In the genomic region with DNA sequence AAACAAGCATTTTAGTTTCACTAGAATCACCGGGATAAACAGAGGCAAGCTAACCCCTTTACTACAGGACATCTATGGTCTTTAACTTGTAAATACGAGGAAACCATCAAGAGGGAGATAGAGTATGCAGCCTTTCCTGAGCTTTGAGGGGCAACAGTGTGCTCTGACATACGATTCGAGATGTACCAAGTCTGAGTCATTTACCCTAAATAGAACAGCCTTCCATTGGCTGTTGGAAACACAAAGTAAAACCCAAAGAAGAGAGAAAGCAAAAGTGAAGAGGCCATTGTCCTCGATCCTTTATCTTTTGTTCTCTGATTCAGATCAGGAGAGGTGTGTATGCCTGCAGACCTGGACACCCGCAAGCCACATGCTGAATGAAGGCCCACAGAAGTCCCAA, we compare ENCODE assay signal across 30 cellular contexts.
A peak's percentile ranks its signal among the peaks of the same experiment; 100 is the strongest.
DNase-seq lines count a peak whose midpoint lies in the region; ATAC-seq and TF ChIP-seq lines count a peak whose summit lies in the region.
"Had no signal": no experiment of that assay in that cellular context is flagged by ENCODE, and none has a peak within 500 bp of the region (broad histone marks: within the 10 kb centered on the region; RNA-seq: fewer than 3 reads in every experiment).

No MANE protein-coding gene starts in this region.

- no peak overlapping the region for H3K27ac Mint-ChIP-seq in activated T-cell treated with anti-CD3 and anti-CD28 coated beads, Interleukin-2, amount 50 U/mL, for 24 hours
- H3K27ac Mint-ChIP-seq: activated CD4-positive, alpha-beta memory T cell treated with anti-CD3 and anti-CD28 coated beads for 36 hours; activated T-helper 1 cell treated with anti-CD3 and anti-CD28 coated beads, Interleukin-12 subunit alpha, Interleukin-12 subunit beta, Interleukin-2, Interleukin-4 antibody, amounts not matched to agents 30 ng/mL and 10 ng/mL and 1 ng/mL, durations not matched to agents 14 hours and 24 hours and 36 hours; CD4-positive, CD25-positive, alpha-beta regulatory T cell had no signal

- TF ChIP-seq CTCF in fibroblast of the aortic adventitia (IDR thresholded peaks at IDR 0.05; ENCODE audit: insufficient read depth, low read length), result no peak

- H3K4me3 Mint-ChIP-seq in activated T-cell treated with anti-CD3 and anti-CD28 coated beads, Interleukin-2, amount 50 U/mL, for 24 hours, result no peak overlapping the region
- H3K4me3 Mint-ChIP-seq: activated CD4-positive, alpha-beta memory T cell treated with anti-CD3 and anti-CD28 coated beads for 36 hours; activated T-helper 1 cell treated with anti-CD3 and anti-CD28 coated beads, Interleukin-12 subunit alpha, Interleukin-12 subunit beta, Interleukin-2, Interleukin-4 antibody, amounts not matched to agents 30 ng/mL and 10 ng/mL and 1 ng/mL, durations not matched to agents 14 hours and 24 hours and 36 hours; brain; CD4-positive, CD25-positive, alpha-beta regulatory T cell; neural crest cell had no signal

- no peak overlapping the region for H3K4me3 ChIP-seq in fibroblast of the aortic adventitia (ENCODE audit: low read depth, low read length)
- H3K4me3 ChIP-seq: left lung, pancreas, testis, uterus had no signal

- peaks cover 4% of the 10 kb centered on the region for H3K4me1 Mint-ChIP-seq in activated T-cell treated with anti-CD3 and anti-CD28 coated beads, Interleukin-2, amount 50 U/mL, for 24 hours (ENCODE audit: low read depth)
- H3K4me1 Mint-ChIP-seq: CD4-positive, CD25-positive, alpha-beta regulatory T cell; neural crest cell had no signal

- peak; percentile 38 for DNase-seq in A172 (ENCODE audit: low spot score)
- peak; percentile 62 for DNase-seq in HT1080 (ENCODE audit: low read depth)
- DNase-seq in amniotic epithelial cell (ENCODE audit: low read depth), result peak; percentile 19
- peak; percentile 17 for DNase-seq in fibroblast of the aortic adventitia (ENCODE audit: low read depth)
- DNase-seq in SW 1271 (lab: John Stamatoyannopoulos, UW), result no peak
- no peak for DNase-seq in OCI-M1 (lab: John Stamatoyannopoulos, UW)
- DNase-seq in activated T-cell treated with anti-CD3 and anti-CD28 coated beads, Interleukin-2, amount 50 U/mL, for 24 hours, result no peak
- DNase-seq: activated CD4-positive, alpha-beta memory T cell treated with anti-CD3 and anti-CD28 coated beads for 36 hours; activated CD4-positive, alpha-beta T cell treated with anti-CD3 and anti-CD28 coated beads for 1 hour; activated CD8-positive, alpha-beta memory T cell treated with anti-CD3 and anti-CD28 coated beads, Interleukin-2, amount 50 U/mL, for 4 hours; activated naive CD4-positive, alpha-beta T cell treated with Interleukin-2 at 50 U/mL for 16 hours; AML-193; CD4-positive, CD25-positive, alpha-beta regulatory T cell; cerebellar nuclear complex; Karpas-422; left lung; NCI-H1048; NCI-H1694 treated with DMSO at 0.1 percent for 48 hours; NCI-H510A treated with DMSO at 0.1 percent for 48 hours; pancreas; stimulated activated CD4-positive, alpha-beta T cell treated with anti-CD3 and anti-CD28 coated beads, Interleukin-1b, Interleukin-23, amount 100 ng/mL, for 48 hours; stimulated activated naive CD8-positive, alpha-beta T cell treated with anti-CD3 and anti-CD28 coated beads, Interleukin-15, Interleukin-2, amounts not matched to agents 100 U/mL and 50 U/mL, for 24 hours; testis; uterus had no signal

- H3K27me3 Mint-ChIP-seq in activated T-cell treated with anti-CD3 and anti-CD28 coated beads, Interleukin-2, amount 50 U/mL, for 24 hours, result peaks cover 9% of the 10 kb centered on the region
- H3K27me3 Mint-ChIP-seq: activated CD4-positive, alpha-beta memory T cell treated with anti-CD3 and anti-CD28 coated beads for 36 hours; brain; CD4-positive, CD25-positive, alpha-beta regulatory T cell had no signal

- H3K36me3 Mint-ChIP-seq in activated T-cell treated with anti-CD3 and anti-CD28 coated beads, Interleukin-2, amount 50 U/mL, for 24 hours (ENCODE audit: low read depth), result no peaks in the 10 kb centered on the region
- H3K36me3 Mint-ChIP-seq: activated CD4-positive, alpha-beta memory T cell treated with anti-CD3 and anti-CD28 coated beads for 36 hours; brain; CD4-positive, CD25-positive, alpha-beta regulatory T cell had no signal

- ATAC-seq in HG03565 (IDR thresholded peaks at IDR 0.05; ENCODE audit: unreplicated experiment), result no peak
- ATAC-seq: HepG2; left lung; pancreas; Right ventricle myocardium inferior; stimulated activated naive CD8-positive, alpha-beta T cell treated with anti-CD3 and anti-CD28 coated beads, Interleukin-15, Interleukin-2, amounts not matched to agents 100 U/mL and 50 U/mL, for 24 hours had no signal

- H3K9me3 Mint-ChIP-seq in activated T-cell treated with anti-CD3 and anti-CD28 coated beads, Interleukin-2, amount 50 U/mL, for 24 hours, result no peaks in the 10 kb centered on the region
- H3K9me3 Mint-ChIP-seq: activated CD4-positive, alpha-beta memory T cell treated with anti-CD3 and anti-CD28 coated beads for 36 hours; activated T-helper 1 cell treated with anti-CD3 and anti-CD28 coated beads, Interleukin-12 subunit alpha, Interleukin-12 subunit beta, Interleukin-2, Interleukin-4 antibody, amounts not matched to agents 30 ng/mL and 10 ng/mL and 1 ng/mL, durations not matched to agents 14 hours and 24 hours and 36 hours; neural crest cell had no signal

Comparison
In these comparisons a context has a peak if more than half of its experiments do, and no peak if none do; other contexts are left out.
1. DNase-seq: peak in A172 (single experiment), HT1080 (single experiment), amniotic epithelial cell (single experiment) and fibroblast of the aortic adventitia (single experiment); none in SW 1271 (0 of 2), OCI-M1 (single experiment) and activated T-cell treated with anti-CD3 and anti-CD28 coated beads, Interleukin-2, amount 50 U/mL, for 24 hours (single experiment).